9 cellular contexts compared by ENCODE assay signal in the genomic region with DNA sequence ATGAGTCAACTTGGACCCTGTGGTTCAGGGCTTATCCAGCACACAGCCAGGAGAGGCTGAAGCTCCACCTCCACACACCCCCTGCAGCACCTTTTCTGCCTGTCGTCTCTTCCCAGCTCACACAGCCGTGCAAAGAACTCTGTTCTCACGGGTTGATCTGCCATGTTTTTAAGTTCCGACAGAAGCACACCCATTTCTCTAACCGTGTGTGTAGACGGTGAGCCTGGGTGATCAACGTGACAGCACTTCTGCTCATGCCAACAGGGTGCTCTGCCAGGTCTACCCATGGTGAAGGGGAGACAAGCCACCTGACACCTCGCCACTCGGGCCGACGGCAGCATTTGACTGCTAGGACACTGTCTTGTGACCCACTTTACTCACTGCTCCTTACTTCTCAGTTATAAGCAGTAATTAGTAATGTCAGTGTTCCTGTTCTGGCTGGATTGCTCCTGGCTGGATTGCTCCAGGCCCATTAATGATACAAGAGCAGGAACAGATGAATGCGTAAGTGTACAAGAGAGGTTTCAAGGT.
DNase-seq lines count a peak whose midpoint lies in the region; ATAC-seq, FAIRE-seq and TF ChIP-seq lines count a peak whose summit lies in the region.
"Had no signal": no experiment of that assay in that cellular context is flagged by ENCODE, and none has a peak within 500 bp of the region (broad histone marks: within the 10 kb centered on the region; RNA-seq: fewer than 3 reads in every experiment).

No MANE protein-coding gene starts in this region.

- H3K79me2 ChIP-seq in PC-3 (ENCODE audit: low read length): peaks cover 29% of the 10 kb centered on the region
- H3K79me2 ChIP-seq in H1 (ENCODE audit: control insufficient read depth in 1 of 2, insufficient read depth in 2 of 2, low read length in 2 of 2): no peaks in the 10 kb centered on the region

- H3K4me3 Mint-ChIP-seq in CD14-positive monocyte: no peak overlapping the region
- H3K4me3 Mint-ChIP-seq in neural crest cell: peak overlapping the region; percentile 33

- H2BK5ac ChIP-seq in H1 (ENCODE audit: low read depth, low read length): 0 out of 2 replicates have a peak overlapping the region, but pooled peaks have one; percentile 5

- H3K56ac ChIP-seq in H1 (replicated peaks; ENCODE audit: insufficient read length, low read depth, low read length): no peak overlapping the region

- H4K8ac ChIP-seq in H1 (ENCODE audit: extremely low read depth, insufficient read depth, low read length): no peak overlapping the region

- H3K36me3 ChIP-seq in PC-3 (ENCODE audit: low read depth, low read length): no peaks in the 10 kb centered on the region
- no peaks in the 10 kb centered on the region for H3K36me3 ChIP-seq in H1 (ENCODE audit: control insufficient read depth in 2 of 4, insufficient read depth in 4 of 4, low read length in 3 of 4)
- H3K36me3 ChIP-seq in MG63: peaks cover 36% of the 10 kb centered on the region

- no peak overlapping the region for H4K91ac ChIP-seq in H1 (replicated peaks; ENCODE audit: insufficient read length, low read length)

- peaks cover 0 to 2% (median 0%) of the 10 kb centered on the region in 3 donors for H3K27me3 Mint-ChIP-seq in CD14-positive monocyte (ENCODE audit: low read depth in 3 of 3)
- H3K27me3 Mint-ChIP-seq in neural crest cell (ENCODE audit: low read depth): no peaks in the 10 kb centered on the region

- no peak overlapping the region for H2BK120ac ChIP-seq in H1 (replicated peaks; ENCODE audit: low read depth, low read length)

- H3F3A ChIP-seq in PC-3 (ENCODE audit: low read length, unreplicated experiment): peaks cover 9% of the 10 kb centered on the region

- TF ChIP-seq POLR2A in H1 (IDR thresholded peaks at IDR 0.05; ENCODE audit: control extremely low read depth in 1 of 2, low read depth in 2 of 2, low read length in 2 of 2): no peak

- H3K9ac ChIP-seq in PC-3 (ENCODE audit: low read length) (peak overlapping the region; percentile 87; the same call in 1 of the 2 replicates), H1 (replicated peaks in 1 of 4; ENCODE audit: extremely low read depth in 1 of 4, low read depth in 3 of 4, low read length in 3 of 4) (no peak overlapping the region; a peak in 1 of 7 replicates)

- H3K27me3 ChIP-seq in PC-3 (ENCODE audit: low read length): no peaks in the 10 kb centered on the region
- no peaks in the 10 kb centered on the region for H3K27me3 ChIP-seq in H1 (replicated peaks in 1 of 4; ENCODE audit: control insufficient read depth in 3 of 4, extremely low read depth in 1 of 4, insufficient read depth in 3 of 4, low read length in 3 of 4)
- no peaks in the 10 kb centered on the region for H3K27me3 ChIP-seq in MG63

- H2AFZ ChIP-seq in PC-3 (ENCODE audit: low read length) (no peak overlapping the region), H1 (ENCODE audit: low read length) (no peak overlapping the region)

- intact Hi-C loops in CD14-positive monocyte (cut with micrococcal nuclease) (loop anchor here in 1 of 2 donors (5.0 kb wide), 1 partner anchor 269 kb away; the partner anchor contains the start of gene TNRC18), PC-3 (cut with micrococcal nuclease) (no loop called here)

- H3K9me3 ChIP-seq in PC-3 (ENCODE audit: low read length) (no peaks in the 10 kb centered on the region), H1 (ENCODE audit: insufficient read depth in 2 of 2, low read depth in 1 of 2, low read length in 1 of 2) (no peaks in the 10 kb centered on the region), MG63 (no peaks in the 10 kb centered on the region)

- ATAC-seq in PC-3: no peak

- TF ChIP-seq EP300 in H1 (IDR thresholded peaks at IDR 0.05; ENCODE audit: borderline replicate concordance in 1 of 2, low read depth in 2 of 2, low read length in 2 of 2): no peak

- H3K9me3 Mint-ChIP-seq in CD14-positive monocyte: no peaks in the 10 kb centered on the region
- no peaks in the 10 kb centered on the region for H3K9me3 Mint-ChIP-seq in neural crest cell

- WGBS in H1 (ENCODE audit: extremely low coverage in 1 of 2, insufficient coverage in 1 of 2, insufficient read length in 1 of 2, insufficient replicate concordance in 2 of 2, low coverage in 1 of 2, low lambda C conversion rate in 2 of 2, missing lambda C conversion rate in 1 of 2), 2 experiments: 87% methylated on average over 12 of the region's 12 CpGs; no CpG with 5 or more reads in 1 of the 2 experiments

- H3K14ac ChIP-seq in H1 (ENCODE audit: insufficient read length): no peak overlapping the region

- no peak overlapping the region for H2AK5ac ChIP-seq in H1 (ENCODE audit: low read depth, low read length)

- H3K4me1 ChIP-seq in PC-3 (ENCODE audit: insufficient read depth, low read length) (peaks cover 55% of the 10 kb centered on the region), H1 (replicated peaks in 1 of 4; ENCODE audit: control insufficient read depth in 3 of 4, insufficient read depth in 4 of 4, low read length in 3 of 4) (no peaks in the 10 kb centered on the region)

- H2BK20ac ChIP-seq in H1 (ENCODE audit: low read length): no peak overlapping the region

- no peak overlapping the region for H3K23ac ChIP-seq in H1 (ENCODE audit: insufficient read length)

- DNase-seq in CD14-positive monocyte (ENCODE audit: low spot score) (no peak), PC-3 (no peak), H1 (ENCODE audit: low read depth in 1 of 2, low spot score in 2 of 2) (no peak), neural crest cell (ENCODE audit: low read depth, low spot score) (no peak), NCI-H1694 treated with DMSO at 0.1 percent for 48 hours (lab: John Stamatoyannopoulos, UW) (no peak), MG63 (no peak), RCC 7860 (ENCODE audit: low spot score) (no peak), NCI-H526 treated with DMSO at 0.1 percent for 48 hours (lab: John Stamatoyannopoulos, UW) (no peak)

- H3K27ac ChIP-seq in PC-3 (ENCODE audit: low read length) (peak overlapping the region; percentile 98), H1 (ENCODE audit: low read depth, low read length) (no peak overlapping the region)

- no peaks in the 10 kb centered on the region for H3K79me1 ChIP-seq in H1 (ENCODE audit: low read depth, low read length)

- H4K20me1 ChIP-seq in PC-3 (ENCODE audit: low read length) (no peaks in the 10 kb centered on the region), H1 (replicated peaks in 1 of 2; ENCODE audit: control insufficient read depth in 1 of 2, insufficient read depth in 2 of 2, low read length in 2 of 2) (peaks cover 2 to 5% of the 10 kb centered on the region in 2 experiments)

- H3K4me3 ChIP-seq in PC-3 (ENCODE audit: low read length) (no peak overlapping the region), H1 (ENCODE audit: extremely low read depth in 1 of 4, insufficient read depth in 2 of 4, low read depth in 3 of 4, low read length in 4 of 4) (no peak overlapping the region), MG63 (no peak overlapping the region)

- H3K23me2 ChIP-seq in H1 (ENCODE audit: low read depth, low read length): no peaks in the 10 kb centered on the region

- H3K18ac ChIP-seq in H1 (ENCODE audit: extremely low read depth, low read length): no peak overlapping the region

- no peak overlapping the region for H2BK15ac ChIP-seq in H1 (ENCODE audit: low read length)

- BruUV-seq in PC-3 (replicated peaks; lab: Mats Ljungman, UMichigan): no TSS peak

- TF ChIP-seq CTCF in CD14-positive monocyte (IDR thresholded peaks at IDR 0.05) (no peak), PC-3 (conservative IDR thresholded peaks at IDR 0.05; ENCODE audit: low read depth, low read length) (no peak), H1 (IDR thresholded peaks at IDR 0.05; ENCODE audit: control extremely low read depth in 1 of 3, insufficient read depth in 1 of 3, low read depth in 1 of 3, low read length in 3 of 3) (no peak), neural crest cell (conservative IDR thresholded peaks at IDR 0.05) (no peak)

- H3K36me3 Mint-ChIP-seq in CD14-positive monocyte: peaks cover 14 to 47% of the 10 kb centered on the region in 2 donors
- no peaks in the 10 kb centered on the region for H3K36me3 Mint-ChIP-seq in neural crest cell (ENCODE audit: low read depth)

- no peak overlapping the region for H3K4ac ChIP-seq in H1 (replicated peaks; ENCODE audit: insufficient read length, low read depth, low read length)

- POLR2A ChIA-PET in PC-3 (lab: Charles Lee; ENCODE audit: unreplicated experiment): no interaction called here
- POLR2A ChIA-PET in H1 (lab: Charles Lee; ENCODE audit: partially characterized antibody): interaction anchor here (0.8 to 1.8 kb wide), 3 partner anchors 10 to 168 kb away, joined by 3 to 5 read pairs (median 3); no protein-coding TSS in a partner anchor

- CTCF ChIA-PET in PC-3 (lab: Charles Lee): no interaction called here
- CTCF ChIA-PET in H1 (lab: Charles Lee; ENCODE audit: partially characterized antibody): interaction anchor here (1.1 to 4.0 kb wide), 5 partner anchors 10 to 117 kb away, joined by 3 to 25 read pairs (median 5); no protein-coding TSS in a partner anchor

- H3K27ac Mint-ChIP-seq in CD14-positive monocyte (peak overlapping the region; percentile 97 to 100 (median 99)), neural crest cell (ENCODE audit: unreplicated experiment) (peak overlapping the region; percentile 85)

- no peak overlapping the region for H4K5ac ChIP-seq in H1 (ENCODE audit: insufficient read length, low read depth, low read length)

- FAIRE-seq in H1 (lab: Jason Lieb, UNC) (no peak), RCC 7860 (lab: Jason Lieb, UNC) (no peak)
- FAIRE-seq: G401.6 had no signal

- no peak for TF ChIP-seq RAD21 in H1 (IDR thresholded peaks at IDR 0.05 in 1 of 2, conservative IDR thresholded peaks at IDR 0.05 in 1 of 2; ENCODE audit: low read depth in 2 of 2, low read length in 2 of 2)

- H3K4me2 ChIP-seq in PC-3 (ENCODE audit: low read length): peak overlapping the region; percentile 85
- no peak overlapping the region for H3K4me2 ChIP-seq in H1 (ENCODE audit: insufficient read depth in 1 of 2, low read depth in 2 of 2, low read length in 2 of 2)

- H2BK12ac ChIP-seq in H1 (ENCODE audit: low read depth, low read length): no peak overlapping the region

- H3K4me1 Mint-ChIP-seq in CD14-positive monocyte (peaks cover 96% of the 10 kb centered on the region), neural crest cell (peaks cover 63% of the 10 kb centered on the region)

- no peaks in the 10 kb centered on the region for H3K9me2 ChIP-seq in PC-3 (replicated peaks; ENCODE audit: low read length)

TF ChIP-seq in H1, 55 proteins besides CTCF, POLR2A, EP300 and RAD21:
- TF ChIP-seq RNF2 (IDR thresholded peaks at IDR 0.05; ENCODE audit: borderline replicate concordance, low read depth, low read length, missing control alignments, poor library complexity, severe bottlenecking): no peak
- no peak for TF ChIP-seq TBP (IDR thresholded peaks at IDR 0.05; ENCODE audit: low read depth, low read length)
- no peak for TF ChIP-seq GTF2F1 (IDR thresholded peaks at IDR 0.05; ENCODE audit: borderline replicate concordance, low read depth, low read length)
- TF ChIP-seq PHF8 (conservative IDR thresholded peaks at IDR 0.05; ENCODE audit: low read depth, low read length): no peak
- TF ChIP-seq SIN3A (conservative IDR thresholded peaks at IDR 0.05 in 1 of 2, IDR thresholded peaks at IDR 0.05 in 1 of 2; ENCODE audit: low read depth in 1 of 2, low read length in 2 of 2): no peak
- TF ChIP-seq TAF7 (optimal IDR thresholded peaks at IDR 0.05; ENCODE audit: borderline replicate concordance, low read depth, low read length): no peak
